Comparison of ENCODE assay signal across 1 cellular context in genomic region chr19:7953576-7953975, GRCh38.
TF ChIP-seq lines count a peak whose summit lies in the region.

No MANE protein-coding gene starts in this region.

TF ChIP-seq in H1, 55 proteins besides CTCF, POLR2A, EP300 and RAD21:
- no peak for TF ChIP-seq SP4 (IDR thresholded peaks at IDR 0.05; ENCODE audit: low read length)
- TF ChIP-seq CEBPB (IDR thresholded peaks at IDR 0.05; ENCODE audit: low read depth, low read length) = no peak
- no peak for TF ChIP-seq FOSL1 (IDR thresholded peaks at IDR 0.05; ENCODE audit: insufficient read depth, low read depth, low read length)
- TF ChIP-seq TAF1 (IDR thresholded peaks at IDR 0.05; ENCODE audit: low read depth, low read length) = no peak
- no peak for TF ChIP-seq KDM1A (IDR thresholded peaks at IDR 0.05; ENCODE audit: borderline replicate concordance, low read length)
